In the genomic region with DNA sequence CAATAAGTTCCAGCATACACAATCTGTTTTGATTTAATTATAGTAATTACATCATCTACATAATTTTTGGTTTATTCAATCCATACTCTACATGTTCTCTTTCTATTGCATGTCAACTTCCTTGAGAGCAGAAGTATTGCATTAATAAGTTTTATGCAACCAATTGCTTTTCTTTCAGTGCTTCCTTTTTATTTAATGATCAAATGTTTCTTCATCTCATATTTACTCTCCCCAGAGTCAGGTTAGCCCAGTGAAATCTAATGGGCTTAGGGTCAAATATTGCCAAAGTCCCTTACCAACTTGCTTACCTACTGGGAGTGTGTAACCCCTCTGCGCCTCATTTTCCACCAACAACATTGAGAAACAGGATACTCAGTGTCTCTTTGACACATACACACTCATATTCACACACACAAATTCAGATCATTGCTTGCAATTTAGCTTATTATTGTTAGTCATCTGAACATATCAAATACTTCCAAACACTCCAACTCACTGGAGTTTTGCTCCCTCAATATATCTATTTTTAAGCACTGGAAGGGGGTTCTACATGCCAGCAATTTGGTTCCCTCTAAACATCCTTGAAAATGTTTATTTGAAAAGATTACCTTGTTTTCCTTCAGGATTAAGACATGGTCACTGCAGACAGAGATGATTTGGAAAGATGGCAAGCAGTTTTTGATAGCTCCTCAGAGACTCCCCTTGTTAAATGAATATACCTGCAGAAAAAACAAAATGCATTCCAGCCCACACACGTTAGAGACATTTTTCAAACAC, we compare ENCODE assay signal across 13 cellular contexts.
DNase-seq lines count a peak whose midpoint lies in the region; ATAC-seq and TF ChIP-seq lines count a peak whose summit lies in the region.
"Had no signal": no experiment of that assay in that cellular context is flagged by ENCODE, and none has a peak within 500 bp of the region (broad histone marks: within the 10 kb centered on the region; RNA-seq: fewer than 3 reads in every experiment).

No MANE protein-coding gene starts in this region.

- H3K9ac ChIP-seq in parathyroid adenoma: no peak overlapping the region

- H3K4me2 ChIP-seq in parathyroid adenoma (ENCODE audit: low read length): no peak overlapping the region

- H3K79me2 ChIP-seq in parathyroid adenoma: no peaks in the 10 kb centered on the region

- peak overlapping the region; percentile 43 for H2AFZ ChIP-seq in parathyroid adenoma

- TF ChIP-seq CTCF in C4-2B (conservative IDR thresholded peaks at IDR 0.05) (no peak), parathyroid adenoma (IDR thresholded peaks at IDR 0.05) (no peak)

- H3K36me3 ChIP-seq in parathyroid adenoma (ENCODE audit: control insufficient read depth, insufficient read depth, low read length): no peaks in the 10 kb centered on the region

- H3K4me3 ChIP-seq in parathyroid adenoma (ENCODE audit: low read depth, low read length): no peak overlapping the region

- no peaks in the 10 kb centered on the region for H3K27me3 ChIP-seq in parathyroid adenoma (ENCODE audit: control insufficient read depth, insufficient read depth, low read length)

- H3K9me3 ChIP-seq in parathyroid adenoma (ENCODE audit: control insufficient read depth, low read length): no peaks in the 10 kb centered on the region

- no peaks in the 10 kb centered on the region for H3K4me1 ChIP-seq in parathyroid adenoma

- peak overlapping the region; percentile 46; the same call in 1 of the 2 replicates for H3K27ac ChIP-seq in C4-2B
- H3K27ac ChIP-seq in parathyroid adenoma: no peak overlapping the region

- DNase-seq in NOMO-1 treated with dmso at 0.1 percent for 144 hours (lab: John Stamatoyannopoulos, UW; ENCODE audit: unreplicated experiment): peak; percentile 24
- DNase-seq in fibroblast of gingiva (ENCODE audit: low read depth): peak; percentile 68
- DNase-seq in NCI-H187 treated with DMSO at 0.1 percent for 48 hours (lab: John Stamatoyannopoulos, UW): no peak
- DNase-seq: CD4-positive, alpha-beta memory T cell; dermis blood vessel endothelial cell; H7; SW 1271 had no signal

- ATAC-seq in GM21381 (IDR thresholded peaks at IDR 0.05; ENCODE audit: unreplicated experiment) (no peak), HG03469 (IDR thresholded peaks at IDR 0.05; ENCODE audit: unreplicated experiment) (no peak), GM19463 (IDR thresholded peaks at IDR 0.05; ENCODE audit: unreplicated experiment) (no peak)
- ATAC-seq: activated CD4-positive, CD25-positive, alpha-beta regulatory T cell treated with anti-CD3 and anti-CD28 coated beads, Interleukin-2, amount 50 U/mL, for 24 hours had no signal
